In the genomic region with DNA sequence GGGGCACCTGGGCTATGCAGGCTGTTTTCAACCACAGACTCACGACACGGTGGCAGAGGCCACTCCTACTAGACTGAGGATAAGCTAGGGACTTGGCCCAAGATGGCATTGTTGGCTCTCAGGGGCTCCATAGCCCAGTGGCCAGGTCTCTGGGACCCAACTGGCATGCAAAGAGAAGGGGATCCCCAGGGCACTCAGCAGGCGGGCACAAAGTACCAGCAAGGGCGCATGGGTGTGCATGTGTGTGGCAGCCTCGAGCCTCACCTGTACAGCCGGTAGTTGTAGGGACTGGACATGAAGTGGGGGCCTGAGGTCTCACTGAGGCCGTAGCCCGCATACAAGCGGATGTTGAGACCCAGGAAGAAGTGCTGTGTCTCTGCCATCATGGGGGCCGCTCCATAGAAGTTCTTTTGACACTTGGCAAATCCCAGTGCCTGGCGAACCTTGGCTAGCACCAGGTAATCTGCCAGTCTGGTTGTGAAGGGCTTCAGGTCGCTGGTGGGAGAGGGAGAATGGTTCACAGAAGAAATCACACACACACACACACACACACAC, we compare ENCODE assay signal across 30 cellular contexts. TPM values are rescaled to one million over a fixed set of nuclear protein-coding genes. Genes with fewer than 3 reads are reported as not detected.
"Had no signal": no experiment of that assay in that cellular context is flagged by ENCODE, and none has a peak within 500 bp of the region (broad histone marks: within the 10 kb centered on the region; RNA-seq: fewer than 3 reads in every experiment).

No MANE protein-coding gene starts in this region.

- H3K4me1 Mint-ChIP-seq: nephron, neural progenitor cell had no signal

- H3K27ac Mint-ChIP-seq: naive thymus-derived CD4-positive, alpha-beta T cell; nephron; neural progenitor cell; stimulated activated effector memory CD8-positive, alpha-beta T cell treated with anti-CD3 and anti-CD28 coated beads, Interleukin-12 subunit alpha, Interleukin-12 subunit beta, amount 100 ng/mL, for 72 hours had no signal

- H3K4me3 ChIP-seq: esophagus squamous epithelium, heart right ventricle, neural progenitor cell, ovary, psoas muscle, sigmoid colon, stomach, tibial artery, upper lobe of left lung, vagina had no signal

- ATAC-seq: heart right ventricle; left lobe of liver; naive thymus-derived CD4-positive, alpha-beta T cell; psoas muscle; right cardiac atrium; stimulated activated effector memory CD8-positive, alpha-beta T cell treated with anti-CD3 and anti-CD28 coated beads, Interleukin-12 subunit alpha, Interleukin-12 subunit beta, amount 100 ng/mL, for 72 hours had no signal

- H3K9me3 Mint-ChIP-seq: naive thymus-derived CD4-positive, alpha-beta T cell; nephron; neural progenitor cell; stimulated activated effector memory CD8-positive, alpha-beta T cell treated with anti-CD3 and anti-CD28 coated beads, Interleukin-12 subunit alpha, Interleukin-12 subunit beta, amount 100 ng/mL, for 72 hours had no signal

- H3K36me3 Mint-ChIP-seq: neural progenitor cell; stimulated activated effector memory CD8-positive, alpha-beta T cell treated with anti-CD3 and anti-CD28 coated beads, Interleukin-12 subunit alpha, Interleukin-12 subunit beta, amount 100 ng/mL, for 72 hours had no signal

- H3K4me3 Mint-ChIP-seq: naive thymus-derived CD4-positive, alpha-beta T cell; nephron; neural progenitor cell; stimulated activated effector memory CD8-positive, alpha-beta T cell treated with anti-CD3 and anti-CD28 coated beads, Interleukin-12 subunit alpha, Interleukin-12 subunit beta, amount 100 ng/mL, for 72 hours had no signal

- DNase-seq: dermis blood vessel endothelial cell; effector memory CD4-positive, alpha-beta T cell; esophagus squamous epithelium; foreskin melanocyte; glutamatergic neuron; heart right ventricle; hippocampal formation; mesenchymal stem cell; midbrain; nucleus accumbens; ovary; posterior cingulate gyrus; right cardiac atrium; sigmoid colon; stimulated activated CD4-positive, alpha-beta T cell treated with anti-CD3 and anti-CD28 coated beads, Interleukin-2, amount 100 ng/mL, for 24 hours; stimulated activated CD4-positive, alpha-beta T cell treated with anti-CD3 and anti-CD28 coated beads, Interleukin-4, amount 100 ng/mL, for 24 hours; stimulated activated naive CD4-positive, alpha-beta T cell treated with Interleukin-2 at 50 U/mL for 16 hours; stomach; tibial artery had no signal

RNA-seq across cellular contexts. Expression of gene ACSBG1, which starts 55.0 kb away (rescaled TPM):
- total RNA-seq: dermis blood vessel endothelial cell, endothelial cell of umbilical vein, left lobe of liver, lung microvascular endothelial cell, subcutaneous adipose tissue had no signal
